ENCODE assay signal across 1 cellular context in genomic region chr13:73715910-73716257, GRCh38.
TF ChIP-seq lines count a peak whose summit lies in the region.

No MANE protein-coding gene starts in this region.

TF ChIP-seq in GM12878, 131 proteins besides CTCF, POLR2A, EP300 and RAD21 (continues in another document):
- TF ChIP-seq E2F4 (IDR thresholded peaks at IDR 0.05; ENCODE audit: low read depth, low read length) (no peak), SKIL (IDR thresholded peaks at IDR 0.05; ENCODE audit: low read depth, poor library complexity, severe bottlenecking) (no peak), NR2C2 (IDR thresholded peaks at IDR 0.05; ENCODE audit: borderline replicate concordance, control insufficient read depth, insufficient read length, low read depth) (no peak), SP1 (IDR thresholded peaks at IDR 0.05; ENCODE audit: low read depth, low read length) (no peak), EGR1 (IDR thresholded peaks at IDR 0.05; ENCODE audit: borderline replicate concordance in 1 of 2, low read depth in 2 of 2, low read length in 2 of 2) (no peak), ZNF384 (IDR thresholded peaks at IDR 0.05; ENCODE audit: borderline replicate concordance, low read depth, low read length) (no peak), EZH2 (IDR thresholded peaks at IDR 0.05; ENCODE audit: borderline replicate concordance, control insufficient read depth, low read depth, low read length) (no peak), NFXL1 (IDR thresholded peaks at IDR 0.05; ENCODE audit: borderline replicate concordance) (no peak), NR2F1 (conservative IDR thresholded peaks at IDR 0.05) (no peak), MXI1 (IDR thresholded peaks at IDR 0.05; ENCODE audit: low read depth, low read length) (no peak), MYC (IDR thresholded peaks at IDR 0.05; ENCODE audit: insufficient read depth, insufficient read length, insufficient replicate concordance, low read length, severe bottlenecking) (no peak), GATAD2B (conservative IDR thresholded peaks at IDR 0.05; ENCODE audit: low read depth) (no peak), PML (IDR thresholded peaks at IDR 0.05; ENCODE audit: low read length) (peak; percentile 44; the same call in 1 of the 2 replicates), NFYA (IDR thresholded peaks at IDR 0.05; ENCODE audit: borderline replicate concordance, low read depth, low read length) (no peak), BACH1 (IDR thresholded peaks at IDR 0.05; ENCODE audit: borderline replicate concordance) (0 out of 2 replicates have a peak, but pooled peaks have one; percentile 34), CBX3 (IDR thresholded peaks at IDR 0.05; ENCODE audit: borderline replicate concordance, low read depth) (no peak), ETV6 (conservative IDR thresholded peaks at IDR 0.05 in 1 of 2, IDR thresholded peaks at IDR 0.05 in 1 of 2; ENCODE audit: borderline replicate concordance in 1 of 2, low read depth in 1 of 2) (0 out of 4 replicates have a peak, but pooled peaks of 1 of the 2 experiments have one; percentile 14), TARDBP (IDR thresholded peaks at IDR 0.05; ENCODE audit: borderline replicate concordance) (no peak), CREM (IDR thresholded peaks at IDR 0.05; ENCODE audit: low read depth) (peak; percentile 60; the same call in 1 of the 2 replicates), BCLAF1 (IDR thresholded peaks at IDR 0.05) (no peak), SMAD5 (IDR thresholded peaks at IDR 0.05; ENCODE audit: low read depth) (no peak), HDAC2 (IDR thresholded peaks at IDR 0.05) (no peak), CBX5 (IDR thresholded peaks at IDR 0.05; ENCODE audit: low read depth) (no peak), HCFC1 (IDR thresholded peaks at IDR 0.05; ENCODE audit: low read length) (no peak), ATF7 (IDR thresholded peaks at IDR 0.05; ENCODE audit: low read depth) (peak; percentile 96), MYB (IDR thresholded peaks at IDR 0.05; ENCODE audit: borderline replicate concordance, low read depth, low read length) (no peak), TCF7 (IDR thresholded peaks at IDR 0.05; ENCODE audit: borderline replicate concordance) (peak; percentile 23; the same call in 1 of the 2 replicates), KLF5 (IDR thresholded peaks at IDR 0.05; ENCODE audit: partially characterized antibody) (no peak), POLR2AphosphoS2 (IDR thresholded peaks at IDR 0.05; ENCODE audit: low read depth, low read length) (no peak), SMAD1 (IDR thresholded peaks at IDR 0.05; ENCODE audit: low read depth, partially characterized antibody) (no peak), ZBTB11 (CRISPR knock-in tag; IDR thresholded peaks at IDR 0.05) (no peak), CHD4 (IDR thresholded peaks at IDR 0.05) (no peak), RUNX3 (IDR thresholded peaks at IDR 0.05; ENCODE audit: low read length) (peak; percentile 66; the same call in 1 of the 2 replicates), CREB1 (IDR thresholded peaks at IDR 0.05; ENCODE audit: low read depth) (peak; percentile 70), NRF1 (conservative IDR thresholded peaks at IDR 0.05; ENCODE audit: low read depth, low read length) (no peak), CEBPB (IDR thresholded peaks at IDR 0.05; ENCODE audit: borderline replicate concordance in 1 of 2, low read depth in 2 of 2, low read length in 2 of 2) (no peak), ESRRA (IDR thresholded peaks at IDR 0.05; ENCODE audit: low read length) (no peak), GABPA (IDR thresholded peaks at IDR 0.05; ENCODE audit: low read depth) (peak; percentile 32; the same call in 1 of the 2 replicates), HDAC6 (IDR thresholded peaks at IDR 0.05; ENCODE audit: unreplicated experiment) (no peak), FOS (IDR thresholded peaks at IDR 0.05; ENCODE audit: borderline replicate concordance, extremely low read depth, insufficient read length) (no peak), MEF2A (IDR thresholded peaks at IDR 0.05; ENCODE audit: insufficient read depth, low read depth, low read length) (peak; percentile 80; the same call in 1 of the 2 replicates), CBFB (IDR thresholded peaks at IDR 0.05; ENCODE audit: low read depth) (no peak), STAT1 (conservative IDR thresholded peaks at IDR 0.05) (no peak), RCOR1 (conservative IDR thresholded peaks at IDR 0.05; ENCODE audit: low read depth, low read length) (no peak), WRNIP1 (IDR thresholded peaks at IDR 0.05; ENCODE audit: borderline replicate concordance, low read depth, low read length) (no peak), USF2 (IDR thresholded peaks at IDR 0.05; ENCODE audit: borderline replicate concordance, low read depth, low read length) (no peak), USF1 (IDR thresholded peaks at IDR 0.05; ENCODE audit: borderline replicate concordance, extremely low read length, insufficient read depth, low read depth, low read length) (no peak), NFIC (IDR thresholded peaks at IDR 0.05; ENCODE audit: low read depth, low read length) (peak; percentile 90; the same call in 1 of the 2 replicates), RB1 (IDR thresholded peaks at IDR 0.05; ENCODE audit: borderline replicate concordance) (no peak), NR2C1 (IDR thresholded peaks at IDR 0.05) (no peak), JUNB (IDR thresholded peaks at IDR 0.05) (peak; percentile 78), POU2F2 (IDR thresholded peaks at IDR 0.05; ENCODE audit: borderline replicate concordance, low read depth, low read length) (no peak), TAF1 (IDR thresholded peaks at IDR 0.05; ENCODE audit: borderline replicate concordance, low read depth, low read length) (no peak), KAT2A (conservative IDR thresholded peaks at IDR 0.05; ENCODE audit: control insufficient read depth, low read depth, low read length) (no peak), ZBTB40 (IDR thresholded peaks at IDR 0.05; ENCODE audit: borderline replicate concordance) (no peak)
